In genomic region chr17:58865301-58865700, GRCh38 we compare ENCODE assay signal across 6 cellular contexts.
"Had no signal": no experiment of that assay in that cellular context is flagged by ENCODE, and none has a peak within 500 bp of the region (broad histone marks: within the 10 kb centered on the region; RNA-seq: fewer than 3 reads in every experiment).

No MANE protein-coding gene starts in this region.

- ATAC-seq: GM23338, HepG2 had no signal

- H3K27ac ChIP-seq: HL-60 had no signal

- H2AFZ ChIP-seq: GM23338 had no signal

- H3K4me2 ChIP-seq: GM23338 had no signal

- FAIRE-seq: HepG2 had no signal

- H3K4me3 ChIP-seq: GM23338 had no signal

- DNase-seq: H7, HCEC 1CT, KG1 had no signal
